ENCODE assay signal across 8 cellular contexts in the genomic region with DNA sequence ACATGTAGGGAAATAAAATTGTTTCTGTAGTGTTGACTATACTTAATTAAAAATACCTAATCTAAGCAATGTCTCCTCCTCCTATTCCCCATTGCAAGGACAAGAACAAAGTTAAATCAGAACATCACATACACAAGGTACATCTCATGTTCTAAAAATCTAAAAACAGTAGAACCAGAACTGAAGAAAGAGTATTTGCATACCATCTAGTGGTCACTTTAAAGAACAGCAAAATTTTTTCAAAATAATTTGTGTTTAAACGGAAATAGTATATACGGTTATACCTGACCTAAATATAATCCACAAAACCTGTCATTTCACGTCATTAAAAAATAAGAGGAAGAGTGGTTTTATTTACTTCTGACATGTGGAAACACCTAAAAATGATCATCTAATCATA.
DNase-seq lines count a peak whose midpoint lies in the region; ATAC-seq and TF ChIP-seq lines count a peak whose summit lies in the region.

No MANE protein-coding gene starts in this region.

- no peak overlapping the region for H3K4me3 Mint-ChIP-seq in stimulated activated effector memory CD8-positive, alpha-beta T cell treated with anti-CD3 and anti-CD28 coated beads, Interleukin-12 subunit alpha, Interleukin-12 subunit beta, amount 100 ng/mL, for 72 hours

- H3K27ac ChIP-seq in heart right ventricle (no peak overlapping the region), VCaP (no peak overlapping the region)

- H3K4me1 Mint-ChIP-seq in stimulated activated effector memory CD8-positive, alpha-beta T cell treated with anti-CD3 and anti-CD28 coated beads, Interleukin-12 subunit alpha, Interleukin-12 subunit beta, amount 100 ng/mL, for 72 hours, result no peaks in the 10 kb centered on the region

- 2 to 5% methylated on average over 3 of the region's 3 CpGs for WGBS in heart right ventricle, 2 donors

- H3K36me3 Mint-ChIP-seq in stimulated activated effector memory CD8-positive, alpha-beta T cell treated with anti-CD3 and anti-CD28 coated beads, Interleukin-12 subunit alpha, Interleukin-12 subunit beta, amount 100 ng/mL, for 72 hours, result no peaks in the 10 kb centered on the region

- H3K27ac Mint-ChIP-seq in stimulated activated effector memory CD8-positive, alpha-beta T cell treated with anti-CD3 and anti-CD28 coated beads, Interleukin-12 subunit alpha, Interleukin-12 subunit beta, amount 100 ng/mL, for 72 hours, result no peak overlapping the region

- intact Hi-C loops in heart right ventricle (cut with DNase I) (loop anchor here in 1 of 10 donors (5.0 kb wide), 1 partner anchor 241 kb away; no protein-coding TSS in a partner anchor), left ventricle myocardium superior (cut with micrococcal nuclease) (no loop called here)

- DNase-seq in heart right ventricle (no peak), left ventricle myocardium superior (no peak), NB4 (ENCODE audit: low read depth) (peak; percentile 18), myocyte (ENCODE audit: low read depth) (peak; percentile 22), GDM1 (lab: John Stamatoyannopoulos, UW) (no peak), foreskin melanocyte (no peak)
- DNase-seq in stimulated activated effector memory CD8-positive, alpha-beta T cell treated with anti-CD3 and anti-CD28 coated beads, Interleukin-12 subunit alpha, Interleukin-12 subunit beta, amount 100 ng/mL, for 72 hours (ENCODE audit: low spot score in 2 of 2), result no peak

- no peaks in the 10 kb centered on the region for H3K9me3 ChIP-seq in heart right ventricle

- peaks cover 0 to 2% (median 0%) of the 10 kb centered on the region in 7 donors for H3K27me3 ChIP-seq in heart right ventricle

- no peaks in the 10 kb centered on the region for H3K36me3 ChIP-seq in heart right ventricle

- no peak for TF ChIP-seq POLR2A in NB4 (IDR thresholded peaks at IDR 0.05; ENCODE audit: extremely low read depth, insufficient read length)

- H3K4me1 ChIP-seq in heart right ventricle, result no peaks in the 10 kb centered on the region

- ATAC-seq in heart right ventricle, result no peak
- ATAC-seq in left ventricle myocardium superior, result no peak
- ATAC-seq in stimulated activated effector memory CD8-positive, alpha-beta T cell treated with anti-CD3 and anti-CD28 coated beads, Interleukin-12 subunit alpha, Interleukin-12 subunit beta, amount 100 ng/mL, for 72 hours, result no peak

- TF ChIP-seq CTCF in heart right ventricle (IDR thresholded peaks at IDR 0.05), result peak in 7 of 9 donors; percentile 21 to 52 (median 33)
- TF ChIP-seq CTCF in NB4 (IDR thresholded peaks at IDR 0.05; ENCODE audit: low read depth, low read length), result no peak
- TF ChIP-seq CTCF in VCaP (conservative IDR thresholded peaks at IDR 0.05), result peak; percentile 76

- H3K4me3 ChIP-seq in heart right ventricle (no peak overlapping the region), NB4 (ENCODE audit: low read depth, low read length) (no peak overlapping the region)

- peaks cover 4% of the 10 kb centered on the region for H3K9me3 Mint-ChIP-seq in stimulated activated effector memory CD8-positive, alpha-beta T cell treated with anti-CD3 and anti-CD28 coated beads, Interleukin-12 subunit alpha, Interleukin-12 subunit beta, amount 100 ng/mL, for 72 hours

Comparison
In these comparisons a context has a peak if more than half of its experiments do, and no peak if none do; other contexts are left out.
1. DNase-seq: peak in NB4 (single experiment) and myocyte (single experiment); none in heart right ventricle (0 of 2), left ventricle myocardium superior (single experiment), GDM1 (single experiment), foreskin melanocyte (single experiment) and stimulated activated effector memory CD8-positive, alpha-beta T cell treated with anti-CD3 and anti-CD28 coated beads, Interleukin-12 subunit alpha, Interleukin-12 subunit beta, amount 100 ng/mL, for 72 hours (0 of 2).